ENCODE assay signal across 24 cellular contexts in genomic region chr20:56347628-56348305, GRCh38. TPM values are rescaled to one million over a fixed set of nuclear protein-coding genes. Genes with fewer than 3 reads are reported as not detected.
DNase-seq lines count a peak whose midpoint lies in the region; ATAC-seq and TF ChIP-seq lines count a peak whose summit lies in the region.
"Had no signal": no experiment of that assay in that cellular context is flagged by ENCODE, and none has a peak within 500 bp of the region (broad histone marks: within the 10 kb centered on the region; RNA-seq: fewer than 3 reads in every experiment).

No MANE protein-coding gene starts in this region.

- H3K27ac ChIP-seq in H9 (ENCODE audit: insufficient read length, low read depth, low read length) (no peak overlapping the region), body of pancreas (peak overlapping the region in 3 of 4 donors; percentile 45 to 73 (median 68)), stomach (peak overlapping the region in 4 of 5 donors; percentile 12 to 73 (median 50))
- H3K27ac ChIP-seq: HL-60, right atrium auricular region, testis, vagina, WERI-Rb-1 had no signal

- H3K9me3 ChIP-seq in H9 (ENCODE audit: control insufficient read depth, low read depth, low read length) (no peaks in the 10 kb centered on the region), body of pancreas (no peaks in the 10 kb centered on the region), stomach (no peaks in the 10 kb centered on the region)
- H3K9me3 ChIP-seq: SK-N-SH, testis, vagina had no signal

- peak overlapping the region; percentile 12 to 69; a peak in 4 of 5 replicates for H3K4me3 Mint-ChIP-seq in H9
- H3K4me3 Mint-ChIP-seq: activated naive CD4-positive, alpha-beta T cell treated with anti-CD3 and anti-CD28 coated beads for 36 hours; CD4-positive, alpha-beta T cell had no signal

- H3K9ac ChIP-seq in H9 (ENCODE audit: extremely low read depth, insufficient read length, low read length) = no peak overlapping the region
- H3K9ac ChIP-seq: SK-N-SH had no signal

- H3K23me2 ChIP-seq in H9 (ENCODE audit: insufficient read length, low read depth, low read length, poor library complexity, severe bottlenecking) = peaks cover 3% of the 10 kb centered on the region

- no peak overlapping the region for H2BK15ac ChIP-seq in H9 (ENCODE audit: low read depth, low read length)

- no peak overlapping the region for H4K8ac ChIP-seq in H9 (replicated peaks; ENCODE audit: insufficient read length, low read depth, low read length)

- no peak overlapping the region for H4K91ac ChIP-seq in H9 (ENCODE audit: insufficient read length, low read depth, low read length)

- H4K20me1 ChIP-seq in H9 (ENCODE audit: control insufficient read depth, insufficient read depth, insufficient read length) = no peaks in the 10 kb centered on the region

- H3T11ph ChIP-seq in H9 (ENCODE audit: low read length) = no peak overlapping the region

- no peak for TF ChIP-seq POLR2A in body of pancreas (IDR thresholded peaks at IDR 0.05)
- TF ChIP-seq POLR2A in stomach (IDR thresholded peaks at IDR 0.05) = no peak

- WGBS in H9 (ENCODE audit: extremely low coverage, insufficient read length, low lambda C conversion rate) = no CpG with 5 or more reads among the region's 13 CpGs
- WGBS in body of pancreas, 2 donors = 69 to 71% methylated on average over 13 of the region's 13 CpGs
- 48 to 63% (median 55%) methylated on average over 13 of the region's 13 CpGs for WGBS in stomach, 5 donors

- DNase-seq in H9 (peak; percentile 46), body of pancreas (no peak), left kidney (ENCODE audit: low read depth, low spot score) (peak; percentile 66), stomach (no peak), mesenteric fat pad (ENCODE audit: low spot score) (no peak)
- DNase-seq: activated CD4-positive, alpha-beta T cell treated with anti-CD3 and anti-CD28 coated beads, Interleukin-2, amount 50 U/mL, for 1 hour; activated naive CD4-positive, alpha-beta T cell treated with anti-CD3 and anti-CD28 coated beads for 36 hours; CD4-positive, alpha-beta T cell; GOT3; IMR-90; NCI-H1105; NCI-H2029; NCI-H345; NCI-H774; SK-N-SH; stimulated activated CD4-positive, alpha-beta T cell treated with anti-CD3 and anti-CD28 coated beads, Interleukin-4, amount 100 ng/mL, for 1 hour; stimulated activated naive CD4-positive, alpha-beta T cell; testis; WERI-Rb-1 had no signal

- no peak overlapping the region for H2AK5ac ChIP-seq in H9 (ENCODE audit: insufficient read length, low read length)

- H2BK120ac ChIP-seq in H9 (ENCODE audit: low read depth, low read length, poor library complexity, severe bottlenecking) = no peak overlapping the region

- peaks cover 3% of the 10 kb centered on the region in 2 experiments; a peak in 2 of 5 replicates for H3K9me3 Mint-ChIP-seq in H9
- H3K9me3 Mint-ChIP-seq: activated naive CD4-positive, alpha-beta T cell treated with anti-CD3 and anti-CD28 coated beads for 36 hours; CD4-positive, alpha-beta T cell had no signal

- H3K36me3 ChIP-seq in body of pancreas (replicated peaks in 1 of 2; ENCODE audit: insufficient read depth in 1 of 2, low read depth in 2 of 2) (no peaks in the 10 kb centered on the region), stomach (no peaks in the 10 kb centered on the region)
- H3K36me3 ChIP-seq: right atrium auricular region, vagina, WERI-Rb-1 had no signal

- H3K27me3 ChIP-seq in H9 (ENCODE audit: insufficient read depth, low read length) (peaks cover 32% of the 10 kb centered on the region; the same call in 1 of the 2 replicates), body of pancreas (no peaks in the 10 kb centered on the region), stomach (peaks cover 0 to 36% (median 8%) of the 10 kb centered on the region in 3 donors)
- H3K27me3 ChIP-seq: right atrium auricular region, testis, vagina had no signal

- H3K4me2 ChIP-seq in H9 (ENCODE audit: insufficient read depth, insufficient read length, low read length) = peak overlapping the region; percentile 8
- H3K4me2 ChIP-seq: SK-N-SH had no signal

- no peak overlapping the region for H3K4me3 ChIP-seq in body of pancreas
- no peak overlapping the region for H3K4me3 ChIP-seq in stomach
- H3K4me3 ChIP-seq: right atrium auricular region, testis, vagina had no signal

- H3K4me1 Mint-ChIP-seq in H9 = peaks cover 24% of the 10 kb centered on the region in 2 experiments

- no peaks in the 10 kb centered on the region; a peak in 2 of 7 replicates for H3K36me3 Mint-ChIP-seq in H9 (ENCODE audit: insufficient read depth in 1 of 3, low read depth in 3 of 3)

- intact Hi-C loops in body of pancreas (cut with DNase I) (no loop called here), stomach (cut with DNase I; ENCODE audit: low total_unique reads) (no loop called here)

- H3K4me1 ChIP-seq in H9 (ENCODE audit: insufficient read depth, low read length) = peaks cover 4% of the 10 kb centered on the region
- peaks cover 25% of the 10 kb centered on the region for H3K4me1 ChIP-seq in body of pancreas
- H3K4me1 ChIP-seq in stomach = peaks cover 0 to 26% (median 20%) of the 10 kb centered on the region in 4 donors
- H3K4me1 ChIP-seq: testis had no signal

- peaks cover 92% of the 10 kb centered on the region for H3K27me3 Mint-ChIP-seq in H9 (ENCODE audit: low read depth)

- H3K23ac ChIP-seq in H9 (ENCODE audit: insufficient read length, low read depth, low read length) = no peak overlapping the region

- no peak for TF ChIP-seq EP300 in stomach (IDR thresholded peaks at IDR 0.05)

- H2BK20ac ChIP-seq in H9 (ENCODE audit: low read depth, low read length, poor library complexity, severe bottlenecking) = no peak overlapping the region

- H2BK5ac ChIP-seq in H9 (ENCODE audit: insufficient read length, low read length) = no peak overlapping the region

- H3K27ac Mint-ChIP-seq in H9 = no peak overlapping the region
- H3K27ac Mint-ChIP-seq: activated naive CD4-positive, alpha-beta T cell treated with anti-CD3 and anti-CD28 coated beads for 36 hours; CD4-positive, alpha-beta T cell had no signal

- H3K18ac ChIP-seq in H9 (ENCODE audit: insufficient read length, low read depth, low read length) = no peak overlapping the region

- H3K79me1 ChIP-seq in H9 (ENCODE audit: insufficient read depth, low read depth, low read length, poor library complexity, severe bottlenecking) = no peaks in the 10 kb centered on the region

- no peaks in the 10 kb centered on the region for H3K79me2 ChIP-seq in H9 (ENCODE audit: insufficient read depth, low read length)

- H3K14ac ChIP-seq in H9 (ENCODE audit: insufficient read depth, low read length) = no peak overlapping the region

- ATAC-seq in body of pancreas (peak; percentile 5), GM18511 (IDR thresholded peaks at IDR 0.05; ENCODE audit: unreplicated experiment) (no peak), GM18517 (IDR thresholded peaks at IDR 0.05; ENCODE audit: unreplicated experiment) (no peak)

- H3K56ac ChIP-seq in H9 (ENCODE audit: insufficient read length, low read depth, low read length) = no peak overlapping the region

- H2AFZ ChIP-seq in H9 (ENCODE audit: low read length) = no peak overlapping the region

- H2BK12ac ChIP-seq in H9 (ENCODE audit: insufficient read length, low read depth, low read length) = no peak overlapping the region

- no peak for TF ChIP-seq CTCF in H9 (conservative IDR thresholded peaks at IDR 0.05)
- TF ChIP-seq CTCF in body of pancreas (IDR thresholded peaks at IDR 0.05) = no peak
- TF ChIP-seq CTCF in stomach (IDR thresholded peaks at IDR 0.05) = no peak

- no peak overlapping the region for H4K5ac ChIP-seq in H9 (ENCODE audit: insufficient read length, low read depth, low read length)

- H3K4ac ChIP-seq in H9 (ENCODE audit: low read depth, low read length) = no peak overlapping the region

RNA-seq across cellular contexts. Expression of gene FAM210B, which starts 11.0 kb away (rescaled TPM):
- total RNA-seq in H9 (2021) (24.2 and 25.4 TPM in 2 replicates), body of pancreas (10 to 100 TPM; 11.5 to 26.2 TPM), stomach (10 to 100 TPM; 11.3 to 33.8 (median 26.1) TPM), mesenteric fat pad (48.3 TPM)
- 10 to 100 TPM; 32.5 to 42.6 (median 32.5) TPM for polyA plus RNA-seq in stomach

RNA-seq across cellular contexts. Expression of gene AURKA, which starts 44.2 kb away (rescaled TPM):
- total RNA-seq in H9 (2021) = 81.9 and 86.8 TPM in 2 replicates
- total RNA-seq in body of pancreas = 1 to 10 TPM in 1 of 2 donors, under 1 TPM in 1; 0.66 to 1.0 TPM
- total RNA-seq in stomach = 10 to 100 TPM in 2 of 5 donors, 1 to 10 TPM in 2, under 1 TPM in 1; 0.45 to 27.7 (median 7.0) TPM
- polyA plus RNA-seq in stomach = 1 to 10 TPM; 5.1 to 8.3 (median 6.7) TPM
- 1.4 TPM for total RNA-seq in mesenteric fat pad

RNA-seq across cellular contexts. Expression of gene CSTF1, which starts 44.7 kb away (rescaled TPM):
- total RNA-seq in H9 (2021) (71.7 and 72.9 TPM in 2 replicates), body of pancreas (10 to 100 TPM; 12.2 to 14.5 TPM), stomach (10 to 100 TPM in 4 of 5 donors, 1 to 10 TPM in 1; 9.3 to 86.2 (median 23.9) TPM), mesenteric fat pad (21.2 TPM)
- polyA plus RNA-seq in stomach = 10 to 100 TPM in 1 of 3 donors, 1 to 10 TPM in 2; 7.1 to 12.8 (median 8.7) TPM

Comparison
In these comparisons a context has a peak if more than half of its experiments do, and no peak if none do; other contexts are left out.
1. DNase-seq: peak in H9 (single experiment) and left kidney (single experiment); none in body of pancreas (0 of 4), stomach (single experiment) and mesenteric fat pad (single experiment).